In genomic region chr1:198267921-198268320, GRCh38 we compare ENCODE assay signal across 16 cellular contexts.
DNase-seq lines count a peak whose midpoint lies in the region; ATAC-seq and TF ChIP-seq lines count a peak whose summit lies in the region.
"Had no signal": no experiment of that assay in that cellular context is flagged by ENCODE, and none has a peak within 500 bp of the region (broad histone marks: within the 10 kb centered on the region; RNA-seq: fewer than 3 reads in every experiment).

No MANE protein-coding gene starts in this region.

- peaks cover 48% of the 10 kb centered on the region for H3K36me3 ChIP-seq in MG63
- H3K36me3 ChIP-seq: ovary had no signal

- H3K27me3 Mint-ChIP-seq in HFFc6 (ENCODE audit: insufficient read depth) = no peaks in the 10 kb centered on the region
- H3K27me3 Mint-ChIP-seq: activated CD8-positive, alpha-beta memory T cell treated with anti-CD3 and anti-CD28 coated beads, Interleukin-2, amount 10 ng/mL, durations not matched to agents 7 days and 5 days; activated naive CD4-positive, alpha-beta T cell treated with anti-CD3 and anti-CD28 coated beads, Interleukin-2, amount 50 U/mL, for 24 hours had no signal

- H3K27ac Mint-ChIP-seq in HFFc6 = no peak overlapping the region
- H3K27ac Mint-ChIP-seq: activated CD8-positive, alpha-beta memory T cell treated with anti-CD3 and anti-CD28 coated beads, Interleukin-2, amount 10 ng/mL, durations not matched to agents 7 days and 5 days; activated naive CD4-positive, alpha-beta T cell treated with anti-CD3 and anti-CD28 coated beads, Interleukin-2, amount 50 U/mL, for 24 hours; WTC11 had no signal

- no peaks in the 10 kb centered on the region for H3K27me3 ChIP-seq in MG63
- H3K27me3 ChIP-seq: esophagus muscularis mucosa, ovary had no signal

- no peaks in the 10 kb centered on the region; the same call in 1 of the 2 replicates for H3K9me3 Mint-ChIP-seq in HFFc6
- H3K9me3 Mint-ChIP-seq: activated naive CD4-positive, alpha-beta T cell treated with anti-CD3 and anti-CD28 coated beads, Interleukin-2, amount 50 U/mL, for 24 hours; WTC11 had no signal

- H3K9me3 ChIP-seq in MG63 = no peaks in the 10 kb centered on the region
- H3K9me3 ChIP-seq: esophagus muscularis mucosa had no signal

- DNase-seq in HFFc6 (peak; percentile 50), fibroblast of pulmonary artery (ENCODE audit: low read depth) (peak; percentile 88), skeletal muscle cell (ENCODE audit: low read depth) (peak; percentile 60), MG63 (no peak), midbrain (lab: John Stamatoyannopoulos, UW) (no peak)
- DNase-seq: activated CD8-positive, alpha-beta memory T cell treated with anti-CD3 and anti-CD28 coated beads, Interleukin-2, amount 10 ng/mL, durations not matched to agents 7 days and 5 days; C1 segment of cervical spinal cord; DMS79 treated with DMSO at 0.1 percent for 48 hours; Kasumi-1; NCI-H446 treated with DMSO at 0.1 percent for 48 hours; ovary had no signal

- H3K4me1 Mint-ChIP-seq in HFFc6 (ENCODE audit: low read depth) = peaks cover 52% of the 10 kb centered on the region
- H3K4me1 Mint-ChIP-seq: WTC11 had no signal

- peaks cover 41% of the 10 kb centered on the region for H3K36me3 Mint-ChIP-seq in HFFc6 (ENCODE audit: low read depth)
- H3K36me3 Mint-ChIP-seq: WTC11 had no signal

- H3K4me3 ChIP-seq in fibroblast of pulmonary artery (replicated peaks; ENCODE audit: low read depth, low read length) = peak overlapping the region; percentile 10
- H3K4me3 ChIP-seq in skeletal muscle cell (ENCODE audit: low read depth, low read length) = no peak overlapping the region
- H3K4me3 ChIP-seq in MG63 = no peak overlapping the region
- H3K4me3 ChIP-seq: esophagus muscularis mucosa, ovary had no signal

- TF ChIP-seq CTCF in HFFc6 (IDR thresholded peaks at IDR 0.05) (no peak), fibroblast of pulmonary artery (IDR thresholded peaks at IDR 0.05; ENCODE audit: low read length, missing control alignments) (no peak)

- no peak overlapping the region for H3K4me3 Mint-ChIP-seq in HFFc6
- H3K4me3 Mint-ChIP-seq: activated CD8-positive, alpha-beta memory T cell treated with anti-CD3 and anti-CD28 coated beads, Interleukin-2, amount 10 ng/mL, durations not matched to agents 7 days and 5 days; activated naive CD4-positive, alpha-beta T cell treated with anti-CD3 and anti-CD28 coated beads, Interleukin-2, amount 50 U/mL, for 24 hours; WTC11 had no signal

- ATAC-seq in SK-N-SH treated with all-trans-retinoic acid at 6 μM for 48 hours (peak; percentile 83), HG02610 (IDR thresholded peaks at IDR 0.05; ENCODE audit: unreplicated experiment) (no peak)
- ATAC-seq: activated CD8-positive, alpha-beta memory T cell treated with anti-CD3 and anti-CD28 coated beads, Interleukin-2, amount 10 ng/mL, durations not matched to agents 7 days and 5 days; WTC11 had no signal

TF ChIP-seq in SK-N-SH treated with all-trans-retinoic acid at 6 μM for 48 hours, 23 proteins besides CTCF, POLR2A, EP300 and RAD21:
- TF ChIP-seq TOX (CRISPR knock-in tag; IDR thresholded peaks at IDR 0.05; ENCODE audit: borderline replicate concordance) (peak; percentile 86), CREB5 (CRISPR knock-in tag; IDR thresholded peaks at IDR 0.05; ENCODE audit: low read depth) (no peak), ISL1 (CRISPR knock-in tag; IDR thresholded peaks at IDR 0.05) (peak; percentile 66), ZC3H10 (CRISPR knock-in tag; IDR thresholded peaks at IDR 0.05) (peak; percentile 94), TSHZ2 (CRISPR knock-in tag; IDR thresholded peaks at IDR 0.05) (no peak)
TF ChIP-seq in SK-N-SH treated with all-trans-retinoic acid at 6 μM for 48 hours: peak in this region for 3.

Comparison
In these comparisons a context has a peak if more than half of its experiments do, and no peak if none do; other contexts are left out.
1. DNase-seq: peak in HFFc6 (single experiment), fibroblast of pulmonary artery (single experiment) and skeletal muscle cell (single experiment); none in MG63 (single experiment) and midbrain (single experiment).